In the genomic region with DNA sequence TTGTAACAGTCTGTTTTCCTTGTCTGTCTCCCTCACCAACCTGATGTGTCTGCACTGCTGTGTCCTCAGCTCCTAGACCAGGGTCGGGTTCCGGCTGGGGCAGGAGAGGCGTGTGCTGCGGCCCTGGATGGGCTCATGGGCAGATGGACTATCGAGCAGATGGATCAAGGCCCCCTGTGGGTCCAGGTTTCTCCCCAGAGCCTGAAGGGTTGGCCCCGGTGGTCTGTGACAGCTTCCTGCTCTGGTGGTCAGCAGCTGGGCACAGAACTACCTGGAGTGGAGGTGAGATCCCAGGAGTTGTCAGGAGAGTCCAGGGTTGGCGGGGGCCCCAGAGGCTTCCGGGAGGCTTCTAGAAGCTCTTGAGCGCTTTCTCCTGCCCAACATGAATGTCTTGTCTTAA, we compare ENCODE assay signal across 16 cellular contexts.
DNase-seq lines count a peak whose midpoint lies in the region; TF ChIP-seq lines count a peak whose summit lies in the region.
"Had no signal": no experiment of that assay in that cellular context is flagged by ENCODE, and none has a peak within 500 bp of the region (broad histone marks: within the 10 kb centered on the region; RNA-seq: fewer than 3 reads in every experiment).

No MANE protein-coding gene starts in this region.

- H3K4me1 ChIP-seq in ascending aorta (peaks cover 17 to 53% of the 10 kb centered on the region in 2 donors), tibial nerve (peaks cover 0 to 96% (median 44%) of the 10 kb centered on the region in 4 donors)
- H3K4me1 ChIP-seq: pancreas had no signal

- H3K9me3 Mint-ChIP-seq in activated naive CD4-positive, alpha-beta T cell treated with anti-CD3 and anti-CD28 coated beads, Interleukin-2, amount 50 U/mL, for 24 hours = no peaks in the 10 kb centered on the region
- peaks cover 2% of the 10 kb centered on the region for H3K9me3 Mint-ChIP-seq in nephron

- H3K9me3 ChIP-seq in ascending aorta (no peaks in the 10 kb centered on the region), tibial nerve (no peaks in the 10 kb centered on the region)
- H3K9me3 ChIP-seq: adrenal gland, pancreas had no signal

- no peak for DNase-seq in activated naive CD4-positive, alpha-beta T cell treated with Interleukin-2 at 50 U/mL for 16 hours
- no peak for DNase-seq in ascending aorta (ENCODE audit: low spot score in 2 of 2)
- no peak for DNase-seq in tibial nerve (ENCODE audit: low spot score in 2 of 2)
- no peak for DNase-seq in activated T-cell treated with anti-CD3 and anti-CD28 coated beads, Interleukin-2, amount 50 U/mL, for 48 hours
- DNase-seq in NOMO-1 treated with dmso at 0.1 percent for 144 hours (lab: John Stamatoyannopoulos, UW; ENCODE audit: unreplicated experiment) = no peak
- no peak for DNase-seq in T1000 (lab: John Stamatoyannopoulos, UW)
- DNase-seq: activated CD4-positive, CD25-positive, alpha-beta regulatory T cell treated with anti-CD3 and anti-CD28 coated beads, Interleukin-2, amount 50 U/mL, for 72 hours; adrenal gland; IMR-90; NCI-H1436 treated with DMSO at 0.1 percent for 48 hours; pancreas; T-helper 9 cell had no signal

- no peak for TF ChIP-seq POLR2A in tibial nerve (IDR thresholded peaks at IDR 0.05)

- H3K4me1 Mint-ChIP-seq in activated naive CD4-positive, alpha-beta T cell treated with anti-CD3 and anti-CD28 coated beads, Interleukin-2, amount 50 U/mL, for 24 hours = peaks cover 81% of the 10 kb centered on the region
- H3K4me1 Mint-ChIP-seq in nephron = peaks cover 67% of the 10 kb centered on the region

- intact Hi-C loops in ascending aorta (cut with DNase I) = loop anchor here (2.0 kb wide), 1 partner anchor 20 kb away; no protein-coding TSS in a partner anchor

- 92 to 97% methylated on average over 6 to 9 of the region's 9 CpGs for WGBS in tibial nerve, 2 donors

- H3K36me3 Mint-ChIP-seq in activated naive CD4-positive, alpha-beta T cell treated with anti-CD3 and anti-CD28 coated beads, Interleukin-2, amount 50 U/mL, for 24 hours = no peaks in the 10 kb centered on the region
- peaks cover 4% of the 10 kb centered on the region for H3K36me3 Mint-ChIP-seq in nephron (ENCODE audit: low read depth)

- no peak for TF ChIP-seq CTCF in ascending aorta (IDR thresholded peaks at IDR 0.05)
- no peak for TF ChIP-seq CTCF in nephron (IDR thresholded peaks at IDR 0.05; ENCODE audit: unreplicated experiment in 3 of 3)
- TF ChIP-seq CTCF in tibial nerve (IDR thresholded peaks at IDR 0.05) = no peak

- H3K4me3 ChIP-seq in ascending aorta (peak overlapping the region in 1 of 2 donors; percentile 7), tibial nerve (no peak overlapping the region)
- H3K4me3 ChIP-seq: adrenal gland, pancreas had no signal

- peak overlapping the region; percentile 33 for H3K27ac Mint-ChIP-seq in activated naive CD4-positive, alpha-beta T cell treated with anti-CD3 and anti-CD28 coated beads, Interleukin-2, amount 50 U/mL, for 24 hours
- peak overlapping the region in 2 of 3 experiments; percentile 8 to 34 for H3K27ac Mint-ChIP-seq in nephron

- H3K27ac ChIP-seq in ascending aorta = peak overlapping the region; percentile 39 to 58
- H3K27ac ChIP-seq in tibial nerve = peak overlapping the region in 3 of 4 donors; percentile 38 to 81 (median 71)
- H3K27ac ChIP-seq: epithelial cell of prostate, HL-60, pancreas had no signal

- no peak for TF ChIP-seq EP300 in tibial nerve (IDR thresholded peaks at IDR 0.05)

- no peaks in the 10 kb centered on the region for H3K36me3 ChIP-seq in ascending aorta
- H3K36me3 ChIP-seq in tibial nerve = no peaks in the 10 kb centered on the region
- H3K36me3 ChIP-seq: adrenal gland, pancreas had no signal

- H3K4me3 Mint-ChIP-seq in activated naive CD4-positive, alpha-beta T cell treated with anti-CD3 and anti-CD28 coated beads, Interleukin-2, amount 50 U/mL, for 24 hours = no peak overlapping the region
- no peak overlapping the region for H3K4me3 Mint-ChIP-seq in nephron

- H3K27me3 Mint-ChIP-seq in activated naive CD4-positive, alpha-beta T cell treated with anti-CD3 and anti-CD28 coated beads, Interleukin-2, amount 50 U/mL, for 24 hours = no peaks in the 10 kb centered on the region
- H3K27me3 Mint-ChIP-seq in nephron (ENCODE audit: low read depth) = no peaks in the 10 kb centered on the region

- H3K27me3 ChIP-seq in ascending aorta = no peaks in the 10 kb centered on the region
- H3K27me3 ChIP-seq in tibial nerve = no peaks in the 10 kb centered on the region
- H3K27me3 ChIP-seq: adrenal gland, pancreas had no signal
